In genomic region chrX:133609151-133609550, GRCh38 we compare ENCODE assay signal across 18 cellular contexts.
A peak's percentile ranks its signal among the peaks of the same experiment; 100 is the strongest.
DNase-seq lines count a peak whose midpoint lies in the region; ATAC-seq, FAIRE-seq and TF ChIP-seq lines count a peak whose summit lies in the region.
"Had no signal": no experiment of that assay in that cellular context is flagged by ENCODE, and none has a peak within 500 bp of the region (broad histone marks: within the 10 kb centered on the region; RNA-seq: fewer than 3 reads in every experiment).

No MANE protein-coding gene starts in this region.

- ATAC-seq in GM12878 (no peak), pancreas (peak; percentile 43 to 49 (median 46)), HG03039 (IDR thresholded peaks at IDR 0.05; ENCODE audit: unreplicated experiment) (no peak)
- ATAC-seq in activated CD4-positive, CD25-positive, alpha-beta regulatory T cell treated with anti-CD3 and anti-CD28 coated beads, Interleukin-2, amount 50 U/mL, for 24 hours: no peak
- no peak for ATAC-seq in activated naive CD4-positive, alpha-beta T cell treated with anti-CD3 and anti-CD28 coated beads, Interleukin-2, amount 50 U/mL, for 72 hours

- H3K4me1 ChIP-seq in KMS-11 (ENCODE audit: low read depth, poor library complexity, severe bottlenecking): peaks cover 27% of the 10 kb centered on the region
- no peaks in the 10 kb centered on the region for H3K4me1 ChIP-seq in GM12878 (ENCODE audit: control insufficient read depth, insufficient read depth, low read length)
- peaks cover 8 to 23% (median 10%) of the 10 kb centered on the region in 3 donors for H3K4me1 ChIP-seq in pancreas
- no peaks in the 10 kb centered on the region for H3K4me1 ChIP-seq in adrenal gland (replicated peaks in 1 of 2)

- intact Hi-C loops in GM12878 (cut with micrococcal nuclease; ENCODE audit: unreplicated experiment) (no loop called here), pancreas (cut with DNase I) (no loop called here), adrenal gland (cut with DNase I) (no loop called here)

- POLR2A ChIA-PET in GM12878 (lab: Charles Lee): no interaction called here

- H3K4me2 ChIP-seq in KMS-11 (peak overlapping the region; percentile 33; the same call in 1 of the 2 replicates), GM12878 (ENCODE audit: control insufficient read depth, insufficient read depth) (no peak overlapping the region)

- H2AFZ ChIP-seq in KMS-11 (ENCODE audit: low read depth): no peak overlapping the region; the same call in 1 of the 2 replicates
- H2AFZ ChIP-seq in GM12878 (ENCODE audit: control insufficient read depth, low read depth, low read length): no peak overlapping the region

- no peaks in the 10 kb centered on the region for H3K79me2 ChIP-seq in KMS-11 (ENCODE audit: insufficient read depth, low read depth)
- no peaks in the 10 kb centered on the region for H3K79me2 ChIP-seq in GM12878 (ENCODE audit: control insufficient read depth, insufficient read depth, low read length)

- H3K27ac Mint-ChIP-seq in activated naive CD4-positive, alpha-beta T cell treated with anti-CD3 and anti-CD28 coated beads, Interleukin-2, amount 50 U/mL, for 72 hours: no peak overlapping the region
- H3K27ac Mint-ChIP-seq: B cell had no signal

- CTCF ChIA-PET in GM12878 (lab: Yijun Ruan, JAX): interaction anchor here (1.5 kb wide), 1 partner anchor 274 kb away, joined by 3 read pairs; no protein-coding TSS in a partner anchor

- FAIRE-seq in GM12878 (lab: Jason Lieb, UNC) (peak; percentile 38), pancreas (lab: Jason Lieb, UNC) (no peak)

- H4K20me1 ChIP-seq in KMS-11 (ENCODE audit: insufficient read depth) (no peaks in the 10 kb centered on the region), GM12878 (ENCODE audit: control insufficient read depth, insufficient read depth) (no peaks in the 10 kb centered on the region)

- in situ Hi-C loops in GM12878 (cut with MboI): no loop called here

- H3K9ac ChIP-seq in KMS-11: no peak overlapping the region
- H3K9ac ChIP-seq in GM12878 (ENCODE audit: control insufficient read depth, insufficient read depth, low read length): no peak overlapping the region

- H3K4me3 ChIP-seq in KMS-11 (IDR thresholded peaks at IDR 0.05; ENCODE audit: insufficient read depth, low read depth, low read length): no peak overlapping the region
- no peak overlapping the region for H3K4me3 ChIP-seq in GM12878
- H3K4me3 ChIP-seq in pancreas: no peak overlapping the region
- no peak overlapping the region for H3K4me3 ChIP-seq in adrenal gland
- H3K4me3 ChIP-seq: MG63 had no signal

- TF ChIP-seq CTCF in KMS-11 (conservative IDR thresholded peaks at IDR 0.05; ENCODE audit: low read depth, low read length) (no peak), GM12878 (IDR thresholded peaks at IDR 0.05 in 2 of 3, conservative IDR thresholded peaks at IDR 0.05 in 1 of 3; ENCODE audit: control insufficient read depth in 2 of 3, extremely low read depth in 1 of 3, insufficient read depth in 1 of 3, low read depth in 3 of 3, low read length in 3 of 3) (no peak), pancreas (IDR thresholded peaks at IDR 0.05) (no peak), adrenal gland (IDR thresholded peaks at IDR 0.05) (no peak)

- 28% methylated on average over 3 of the region's 3 CpGs for WGBS in GM12878 (ENCODE audit: insufficient coverage, insufficient replicate concordance, low lambda C conversion rate, missing lambda C conversion rate)
- WGBS in pancreas, 2 donors: 43 to 44% methylated on average over 3 of the region's 3 CpGs
- 58 to 83% (median 70%) methylated on average over 3 of the region's 3 CpGs for WGBS in adrenal gland, 4 donors

- SMC1A ChIA-PET in GM12878 (lab: Charles Lee; ENCODE audit: uncharacterized antibody, unreplicated experiment): no interaction called here

- RAD21 ChIA-PET in GM12878 (lab: Charles Lee; ENCODE audit: unreplicated experiment): interaction anchor here (1.3 kb wide), 1 partner anchor 10 kb away, joined by 3 read pairs; no protein-coding TSS in a partner anchor

- TF ChIP-seq POLR2A in GM12878 (IDR thresholded peaks at IDR 0.05; ENCODE audit: low read depth, low read length) (no peak), adrenal gland (IDR thresholded peaks at IDR 0.05) (no peak)

- H3K27me3 ChIP-seq in KMS-11 (ENCODE audit: insufficient read depth, low read depth) (no peaks in the 10 kb centered on the region), GM12878 (replicated peaks in 1 of 2; ENCODE audit: control insufficient read depth in 2 of 2, insufficient read depth in 2 of 2, low read length in 1 of 2) (no peaks in the 10 kb centered on the region), pancreas (peaks cover 0 to 6% (median 0%) of the 10 kb centered on the region in 4 donors), adrenal gland (no peaks in the 10 kb centered on the region)
- H3K27me3 ChIP-seq: MG63 had no signal

- no peaks in the 10 kb centered on the region for H3K9me3 ChIP-seq in GM12878 (replicated peaks; ENCODE audit: control insufficient read depth, insufficient read depth, low read length)
- no peaks in the 10 kb centered on the region for H3K9me3 ChIP-seq in pancreas
- H3K9me3 ChIP-seq in adrenal gland (replicated peaks in 1 of 3): no peaks in the 10 kb centered on the region
- H3K9me3 ChIP-seq: MG63 had no signal

- TF ChIP-seq RAD21 in GM12878 (IDR thresholded peaks at IDR 0.05; ENCODE audit: insufficient read depth, low read depth, low read length): no peak

- H3K36me3 ChIP-seq in KMS-11 (ENCODE audit: insufficient read depth) (no peaks in the 10 kb centered on the region), GM12878 (ENCODE audit: control insufficient read depth in 2 of 2, insufficient read depth in 2 of 2, low read length in 1 of 2) (no peaks in the 10 kb centered on the region), pancreas (no peaks in the 10 kb centered on the region), adrenal gland (replicated peaks in 1 of 2) (no peaks in the 10 kb centered on the region)
- H3K36me3 ChIP-seq: MG63 had no signal

- BruUV-seq in GM12878 (replicated peaks; lab: Mats Ljungman, UMichigan): no TSS peak

- H3K27ac ChIP-seq in KMS-11 (no peak overlapping the region; the same call in 1 of the 2 replicates), GM12878 (ENCODE audit: control insufficient read depth, insufficient read depth) (no peak overlapping the region), pancreas (peak overlapping the region in 2 of 4 donors; percentile 7 to 54), adrenal gland (no peak overlapping the region)

- H3K36me3 Mint-ChIP-seq in activated naive CD4-positive, alpha-beta T cell treated with anti-CD3 and anti-CD28 coated beads, Interleukin-2, amount 50 U/mL, for 72 hours: peaks cover 6 to 10% of the 10 kb centered on the region in 2 donors

- DNase-seq in MV-4-11 (lab: John Stamatoyannopoulos, UW) (peak; percentile 70), GM12878 (ENCODE audit: low read depth, low spot score) (no peak), pancreas (no peak), adrenal gland (no peak)
- DNase-seq in activated naive CD4-positive, alpha-beta T cell treated with anti-CD3 and anti-CD28 coated beads, Interleukin-2, amount 50 U/mL, for 72 hours (ENCODE audit: low spot score in 2 of 2): no peak
- DNase-seq: ACHN, DMS 273 treated with DMSO at 0.1 percent for 48 hours, EL, H7, KBM-7, MG63, NCI-H1417 treated with DMSO at 0.1 percent for 48 hours, NCI-H226, SIG-M5 had no signal

- H3K9me3 Mint-ChIP-seq in activated naive CD4-positive, alpha-beta T cell treated with anti-CD3 and anti-CD28 coated beads, Interleukin-2, amount 50 U/mL, for 72 hours: peaks cover 4 to 9% of the 10 kb centered on the region in 2 donors

- TF ChIP-seq EP300 in GM12878 (IDR thresholded peaks at IDR 0.05; ENCODE audit: borderline replicate concordance in 1 of 2, control insufficient read depth in 1 of 2, low read depth in 2 of 2, low read length in 2 of 2): no peak

TF ChIP-seq in GM12878, 131 proteins besides CTCF, POLR2A, EP300 and RAD21 (continues in another document):
- no peak for TF ChIP-seq RELA (IDR thresholded peaks at IDR 0.05; ENCODE audit: borderline replicate concordance, partially characterized antibody)
- TF ChIP-seq EED (IDR thresholded peaks at IDR 0.05; ENCODE audit: low read depth): no peak
- TF ChIP-seq LARP7 (IDR thresholded peaks at IDR 0.05): no peak
- TF ChIP-seq IRF3 (IDR thresholded peaks at IDR 0.05): no peak
- TF ChIP-seq DPF2 (IDR thresholded peaks at IDR 0.05): no peak
- TF ChIP-seq NBN (IDR thresholded peaks at IDR 0.05): no peak
- TF ChIP-seq REST (IDR thresholded peaks at IDR 0.05; ENCODE audit: low read depth, low read length): no peak
- no peak for TF ChIP-seq FOXM1 (IDR thresholded peaks at IDR 0.05; ENCODE audit: low read depth, low read length)
- TF ChIP-seq CHD1 (IDR thresholded peaks at IDR 0.05; ENCODE audit: low read depth, low read length): no peak

Comparison
In these comparisons a context has a peak if more than half of its experiments do, and no peak if none do; other contexts are left out.
1. ATAC-seq: peak in pancreas (4 of 4); none in GM12878 (single experiment), HG03039 (single experiment), activated CD4-positive, CD25-positive, alpha-beta regulatory T cell treated with anti-CD3 and anti-CD28 coated beads, Interleukin-2, amount 50 U/mL, for 24 hours (0 of 2) and activated naive CD4-positive, alpha-beta T cell treated with anti-CD3 and anti-CD28 coated beads, Interleukin-2, amount 50 U/mL, for 72 hours (0 of 2).